Comparison of ENCODE assay signal across 12 cellular contexts in genomic region chr13:45833663-45834062, GRCh38. TPM values are rescaled to one million over a fixed set of nuclear protein-coding genes. Genes with fewer than 3 reads are reported as not detected.
DNase-seq lines count a peak whose midpoint lies in the region; ATAC-seq and TF ChIP-seq lines count a peak whose summit lies in the region.
"Had no signal": no experiment of that assay in that cellular context is flagged by ENCODE, and none has a peak within 500 bp of the region (broad histone marks: within the 10 kb centered on the region; RNA-seq: fewer than 3 reads in every experiment).

No MANE protein-coding gene starts in this region.

- peaks cover 5 to 36% (median 6%) of the 10 kb centered on the region in 3 donors for H3K4me1 ChIP-seq in gastroesophageal sphincter

- H3K27ac ChIP-seq in gastroesophageal sphincter = peak overlapping the region in 1 of 4 donors; percentile 11
- H3K27ac ChIP-seq: 22Rv1, thoracic aorta had no signal

- H3K27me3 ChIP-seq in gastroesophageal sphincter = no peaks in the 10 kb centered on the region

- 6 to 50% methylated on average over 1 to 3 of the region's 3 CpGs for WGBS in gastroesophageal sphincter (ENCODE audit: low coverage in 1 of 2), 2 donors

- no peaks in the 10 kb centered on the region for H3K9me3 ChIP-seq in gastroesophageal sphincter
- H3K9me3 ChIP-seq: thoracic aorta had no signal

- no peak overlapping the region for H3K4me3 ChIP-seq in gastroesophageal sphincter
- H3K4me3 ChIP-seq: thoracic aorta had no signal

- TF ChIP-seq EP300 in gastroesophageal sphincter (IDR thresholded peaks at IDR 0.05) = no peak

- TF ChIP-seq CTCF in gastroesophageal sphincter (IDR thresholded peaks at IDR 0.05) = no peak

- peak; percentile 33 for DNase-seq in DMS 273 (lab: John Stamatoyannopoulos, UW; ENCODE audit: unreplicated experiment)
- no peak for DNase-seq in DMS 273 treated with DMSO at 0.1 percent for 48 hours (lab: John Stamatoyannopoulos, UW)
- peak; percentile 24 for DNase-seq in stromal cell of bone marrow (ENCODE audit: low read depth)
- DNase-seq in stimulated activated naive CD8-positive, alpha-beta T cell treated with anti-CD3 and anti-CD28 coated beads, Interleukin-15, Interleukin-2, amounts not matched to agents 100 U/mL and 50 U/mL, for 24 hours = no peak
- DNase-seq: activated naive CD8-positive, alpha-beta T cell treated with anti-CD3 and anti-CD28 coated beads for 36 hours; NCI-H187 treated with DMSO at 0.1 percent for 48 hours had no signal

- ATAC-seq in SK-N-SH treated with all-trans-retinoic acid at 6 μM for 48 hours (peak; percentile 95), gastroesophageal sphincter (peak; percentile 69), HG03095 (IDR thresholded peaks at IDR 0.05; ENCODE audit: unreplicated experiment) (no peak), HG03432 (IDR thresholded peaks at IDR 0.05; ENCODE audit: unreplicated experiment) (no peak)
- ATAC-seq in stimulated activated naive CD8-positive, alpha-beta T cell treated with anti-CD3 and anti-CD28 coated beads, Interleukin-15, Interleukin-2, amounts not matched to agents 100 U/mL and 50 U/mL, for 24 hours = no peak

- no peak for TF ChIP-seq POLR2A in gastroesophageal sphincter (IDR thresholded peaks at IDR 0.05)

- no peaks in the 10 kb centered on the region for H3K36me3 ChIP-seq in gastroesophageal sphincter
- H3K36me3 ChIP-seq: thoracic aorta had no signal

TF ChIP-seq in SK-N-SH treated with all-trans-retinoic acid at 6 μM for 48 hours, 23 proteins besides CTCF, POLR2A, EP300 and RAD21:
- TF ChIP-seq ISL1 (CRISPR knock-in tag; IDR thresholded peaks at IDR 0.05) (peak; percentile 49; the same call in 1 of the 2 replicates), ZFP3 (CRISPR knock-in tag; IDR thresholded peaks at IDR 0.05) (peak; percentile 95), CREB5 (CRISPR knock-in tag; IDR thresholded peaks at IDR 0.05; ENCODE audit: low read depth) (no peak)

RNA-seq across cellular contexts. Expression of gene SIAH3, which starts 17.9 kb away (rescaled TPM):
- total RNA-seq in gastroesophageal sphincter = not detected
- total RNA-seq: thoracic aorta had no signal

Comparison
In these comparisons a context has a peak if more than half of its experiments do, and no peak if none do; other contexts are left out.
1. DNase-seq: peak in DMS 273 (single experiment) and stromal cell of bone marrow (single experiment); none in DMS 273 treated with DMSO at 0.1 percent for 48 hours (single experiment) and stimulated activated naive CD8-positive, alpha-beta T cell treated with anti-CD3 and anti-CD28 coated beads, Interleukin-15, Interleukin-2, amounts not matched to agents 100 U/mL and 50 U/mL, for 24 hours (single experiment).
2. ATAC-seq: peak in SK-N-SH treated with all-trans-retinoic acid at 6 μM for 48 hours (single experiment) and gastroesophageal sphincter (single experiment); none in stimulated activated naive CD8-positive, alpha-beta T cell treated with anti-CD3 and anti-CD28 coated beads, Interleukin-15, Interleukin-2, amounts not matched to agents 100 U/mL and 50 U/mL, for 24 hours (single experiment), HG03095 (single experiment) and HG03432 (single experiment).